ENCODE assay signal across 13 cellular contexts in genomic region chr1:224486801-224487583, GRCh38.
"Had no signal": no experiment of that assay in that cellular context is flagged by ENCODE, and none has a peak within 500 bp of the region (broad histone marks: within the 10 kb centered on the region; RNA-seq: fewer than 3 reads in every experiment).

No MANE protein-coding gene starts in this region.

- H3K36me3 ChIP-seq: cardiac muscle cell, heart left ventricle, upper lobe of right lung had no signal

- H3K27ac Mint-ChIP-seq: activated B cell treated with CpG ODN at 0.5 μM for 24 hours; activated CD4-positive, alpha-beta T cell treated with anti-CD3 and anti-CD28 coated beads, Interleukin-2, amount 10 ng/mL, durations not matched to agents 24 days and 14 days; activated naive CD4-positive, alpha-beta T cell treated with anti-CD3 and anti-CD28 coated beads for 36 hours; activated T-helper 17 cell treated with anti-CD3 and anti-CD28 coated beads, Interleukin-2, amount 50 U/mL, for 72 hours; nephron progenitor cell; stimulated activated naive CD8-positive, alpha-beta T cell treated with anti-CD3 and anti-CD28 coated beads, Interleukin-15, Interleukin-2, amounts not matched to agents 100 ng/mL and 50 ng/mL, for 24 hours had no signal

- DNase-seq: activated B cell treated with CpG ODN at 0.5 μM for 24 hours; activated CD4-positive, alpha-beta T cell treated with anti-CD3 and anti-CD28 coated beads, Interleukin-2, amount 10 ng/mL, durations not matched to agents 24 days and 14 days; activated naive CD4-positive, alpha-beta T cell treated with anti-CD3 and anti-CD28 coated beads for 36 hours; activated T-cell treated with anti-CD3 and anti-CD28 coated beads for 4 hours; foreskin melanocyte; heart left ventricle; nephron progenitor cell; stimulated activated CD4-positive, alpha-beta T cell treated with anti-CD3 and anti-CD28 coated beads, Interleukin-4, amount 100 ng/mL, for 1 hour; stimulated activated CD8-positive, alpha-beta memory T cell treated with anti-CD3 and anti-CD28 coated beads, Interleukin-4, amount 100 ng/mL, for 48 hours; upper lobe of right lung had no signal

- H3K27me3 Mint-ChIP-seq: activated B cell treated with CpG ODN at 0.5 μM for 24 hours; activated CD4-positive, alpha-beta T cell treated with anti-CD3 and anti-CD28 coated beads, Interleukin-2, amount 10 ng/mL, durations not matched to agents 24 days and 14 days; stimulated activated naive CD8-positive, alpha-beta T cell treated with anti-CD3 and anti-CD28 coated beads, Interleukin-15, Interleukin-2, amounts not matched to agents 100 ng/mL and 50 ng/mL, for 24 hours had no signal

- H3K4me1 ChIP-seq: heart left ventricle, upper lobe of right lung had no signal

- H3K4me3 ChIP-seq: cardiac muscle cell, heart left ventricle, upper lobe of right lung had no signal

- ATAC-seq: activated T-helper 17 cell treated with anti-CD3 and anti-CD28 coated beads, Interleukin-2, amount 50 U/mL, for 72 hours; heart left ventricle; upper lobe of right lung had no signal

- H3K4me3 Mint-ChIP-seq: activated B cell treated with CpG ODN at 0.5 μM for 24 hours; activated CD4-positive, alpha-beta T cell treated with anti-CD3 and anti-CD28 coated beads, Interleukin-2, amount 10 ng/mL, durations not matched to agents 24 days and 14 days; activated naive CD4-positive, alpha-beta T cell treated with anti-CD3 and anti-CD28 coated beads for 36 hours; activated T-helper 17 cell treated with anti-CD3 and anti-CD28 coated beads, Interleukin-2, amount 50 U/mL, for 72 hours; nephron progenitor cell; stimulated activated naive CD8-positive, alpha-beta T cell treated with anti-CD3 and anti-CD28 coated beads, Interleukin-15, Interleukin-2, amounts not matched to agents 100 ng/mL and 50 ng/mL, for 24 hours had no signal

- H3K27me3 ChIP-seq: cardiac muscle cell, heart left ventricle, upper lobe of right lung had no signal

- H3K9me3 Mint-ChIP-seq: activated CD4-positive, alpha-beta T cell treated with anti-CD3 and anti-CD28 coated beads, Interleukin-2, amount 10 ng/mL, durations not matched to agents 24 days and 14 days; activated naive CD4-positive, alpha-beta T cell treated with anti-CD3 and anti-CD28 coated beads for 36 hours; activated T-helper 17 cell treated with anti-CD3 and anti-CD28 coated beads, Interleukin-2, amount 50 U/mL, for 72 hours; stimulated activated naive CD8-positive, alpha-beta T cell treated with anti-CD3 and anti-CD28 coated beads, Interleukin-15, Interleukin-2, amounts not matched to agents 100 ng/mL and 50 ng/mL, for 24 hours had no signal

- H3K4me1 Mint-ChIP-seq: activated B cell treated with CpG ODN at 0.5 μM for 24 hours had no signal

- H3K9me3 ChIP-seq: upper lobe of right lung had no signal

- H3K27ac ChIP-seq: cardiac muscle cell, heart left ventricle, upper lobe of right lung had no signal
